22 cellular contexts compared by ENCODE assay signal in the genomic region with DNA sequence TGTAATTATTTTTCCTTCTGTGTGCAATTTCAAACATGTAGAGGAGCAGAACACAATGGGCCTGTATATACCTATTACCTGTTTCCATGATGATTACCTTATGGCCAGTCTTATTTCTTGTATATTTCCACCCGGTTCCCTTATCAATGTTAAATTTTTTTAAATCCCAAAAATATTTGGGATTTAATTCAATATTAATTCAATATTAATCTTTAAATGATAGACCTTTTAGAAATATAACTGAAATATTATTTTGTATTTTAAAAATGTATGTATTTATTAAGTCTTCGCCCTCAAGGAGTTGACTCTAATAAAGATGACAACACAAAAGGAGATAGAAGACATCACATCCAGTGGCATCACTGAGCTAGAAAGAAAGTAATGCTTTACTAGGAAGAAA.
DNase-seq lines count a peak whose midpoint lies in the region; ATAC-seq and TF ChIP-seq lines count a peak whose summit lies in the region.
"Had no signal": no experiment of that assay in that cellular context is flagged by ENCODE, and none has a peak within 500 bp of the region (broad histone marks: within the 10 kb centered on the region; RNA-seq: fewer than 3 reads in every experiment).

No MANE protein-coding gene starts in this region.

- TF ChIP-seq CTCF in RWPE2 (IDR thresholded peaks at IDR 0.05; ENCODE audit: poor library complexity, severe bottlenecking) = no peak

- peaks cover 9% of the 10 kb centered on the region for H3K4me1 ChIP-seq in RWPE2 (ENCODE audit: insufficient read depth, poor library complexity, severe bottlenecking)
- H3K4me1 ChIP-seq: BE2C, BLaER1 had no signal

- ATAC-seq in RWPE2 (ENCODE audit: low read depth) (no peak), GM19397 (IDR thresholded peaks at IDR 0.05; ENCODE audit: unreplicated experiment) (no peak)
- ATAC-seq: GM12878 had no signal

- no peaks in the 10 kb centered on the region for H3K9me3 ChIP-seq in RWPE2 (ENCODE audit: severe bottlenecking)
- H3K9me3 ChIP-seq: BE2C, BLaER1 had no signal

- no peaks in the 10 kb centered on the region for H3K27me3 ChIP-seq in RWPE2 (ENCODE audit: insufficient read depth, poor library complexity, severe bottlenecking)
- H3K27me3 ChIP-seq: BLaER1 had no signal

- peak overlapping the region; percentile 29 for H3K27ac ChIP-seq in RWPE2 (ENCODE audit: poor library complexity, severe bottlenecking)
- peak overlapping the region; percentile 43 for H3K27ac ChIP-seq in epithelial cell of prostate
- H3K27ac ChIP-seq: BLaER1 had no signal

- no peaks in the 10 kb centered on the region for H3K36me3 ChIP-seq in RWPE2 (ENCODE audit: low read depth)
- H3K36me3 ChIP-seq: BE2C, BLaER1 had no signal

- H3K4me3 ChIP-seq in RWPE2 (ENCODE audit: severe bottlenecking) = no peak overlapping the region
- H3K4me3 ChIP-seq: BLaER1, GM12878 had no signal

- DNase-seq in RWPE2 (ENCODE audit: low spot score) (no peak), epithelial cell of prostate (ENCODE audit: low read depth, low spot score) (no peak), iPS-NIHi7 (ENCODE audit: extremely low spot score) (no peak), NCI-H446 (lab: John Stamatoyannopoulos, UW) (no peak)
- DNase-seq: 8988T; ACHN; BE2C; C1 segment of cervical spinal cord; CD4-positive, alpha-beta memory T cell; CD4-positive, CD25-positive, alpha-beta regulatory T cell; CD8-positive, alpha-beta memory T cell; COR-L47; DMS 273 treated with DMSO at 0.1 percent for 48 hours; DMS153; DMS53; DMS79; DND-41; EL; GDM1 had no signal
